In the genomic region with DNA sequence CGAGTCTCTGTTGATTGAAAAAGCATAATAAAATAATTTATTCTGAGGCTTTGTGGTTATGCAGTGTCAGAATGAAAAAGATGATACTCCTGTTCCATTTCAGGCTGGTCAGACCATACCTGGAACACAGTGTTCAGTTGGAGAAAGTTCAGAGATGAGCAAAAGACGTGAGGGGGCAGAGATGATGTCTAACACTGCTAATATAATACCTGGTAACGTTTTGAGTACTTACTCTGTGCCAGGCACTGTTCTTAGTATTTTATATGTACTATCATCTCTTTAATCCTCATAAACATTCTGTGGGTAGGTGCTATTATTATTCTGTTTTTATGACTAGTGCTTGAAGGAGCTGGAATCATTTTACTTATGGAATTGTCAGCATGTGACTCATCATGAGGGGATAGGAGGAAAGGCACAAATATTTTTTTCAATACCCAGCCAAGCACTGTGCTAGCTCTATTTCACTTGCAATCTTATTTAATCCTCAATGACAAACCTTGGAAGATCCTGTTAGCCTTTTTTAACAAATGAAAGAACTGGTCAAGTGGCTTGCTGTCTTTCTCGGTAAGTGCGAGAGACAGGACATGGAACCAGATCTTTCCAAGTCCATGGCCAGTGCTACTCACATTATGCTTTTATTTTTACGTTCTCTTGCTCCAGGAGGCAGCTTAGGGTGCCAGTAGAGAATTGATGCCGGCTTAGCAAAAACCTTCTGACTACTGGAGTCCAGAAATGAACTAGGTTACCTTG, we compare ENCODE assay signal across 8 cellular contexts. TPM values are rescaled to one million over a fixed set of nuclear protein-coding genes. Genes with fewer than 3 reads are reported as not detected.
A peak's percentile ranks its signal among the peaks of the same experiment; 100 is the strongest.
DNase-seq lines count a peak whose midpoint lies in the region; ATAC-seq and TF ChIP-seq lines count a peak whose summit lies in the region.

No MANE protein-coding gene starts in this region.

- no peak overlapping the region for H3K14ac ChIP-seq in trophoblast cell (ENCODE audit: low read length)

- H2AFZ ChIP-seq in ACC112 (ENCODE audit: low read length, unreplicated experiment) (peak overlapping the region; percentile 32), trophoblast cell (ENCODE audit: insufficient read depth, low read length, poor library complexity) (no peak overlapping the region)

- no peak overlapping the region for H3K18ac ChIP-seq in trophoblast cell (ENCODE audit: low read length)

- H4K91ac ChIP-seq in trophoblast cell (ENCODE audit: low read depth, low read length): no peak overlapping the region

- H3K27me3 ChIP-seq in ACC112 (ENCODE audit: insufficient read depth, low read length) (no peaks in the 10 kb centered on the region), RWPE2 (ENCODE audit: insufficient read depth, poor library complexity, severe bottlenecking) (no peaks in the 10 kb centered on the region), trophoblast cell (ENCODE audit: insufficient read depth, low read length) (no peaks in the 10 kb centered on the region), H7 (ENCODE audit: control insufficient read depth, insufficient read depth, low read length) (no peaks in the 10 kb centered on the region)

- ATAC-seq in GM21423 (IDR thresholded peaks at IDR 0.05; ENCODE audit: unreplicated experiment) (peak; percentile 56), RWPE2 (ENCODE audit: low read depth) (peak; percentile 90)

- peaks cover 4% of the 10 kb centered on the region for H3K79me1 ChIP-seq in trophoblast cell (ENCODE audit: low read length)

- no peak overlapping the region for H4K8ac ChIP-seq in trophoblast cell (ENCODE audit: low read depth, low read length)

- H2BK120ac ChIP-seq in trophoblast cell (ENCODE audit: insufficient read depth, low read length, poor library complexity): no peak overlapping the region

- H3K27ac ChIP-seq in ACC112 (ENCODE audit: low read depth, low read length) (peak overlapping the region; percentile 90), RWPE2 (ENCODE audit: poor library complexity, severe bottlenecking) (peak overlapping the region; percentile 94), trophoblast cell (ENCODE audit: low read depth, low read length) (peak overlapping the region; percentile 2)

- H3K4me3 ChIP-seq in ACC112 (ENCODE audit: low read depth, low read length) (peak overlapping the region; percentile 60), RWPE2 (ENCODE audit: severe bottlenecking) (no peak overlapping the region), trophoblast cell (ENCODE audit: low read depth, low read length) (no peak overlapping the region), H7 (ENCODE audit: insufficient read depth, low read depth, low read length) (no peak overlapping the region)

- H3K23ac ChIP-seq in trophoblast cell (ENCODE audit: low read length): no peak overlapping the region

- H4K12ac ChIP-seq in trophoblast cell (ENCODE audit: low read depth, low read length): no peak overlapping the region

- peak overlapping the region; percentile 71 for H3K4ac ChIP-seq in trophoblast cell (ENCODE audit: low read depth, low read length)

- no CpG with 5 or more reads among the region's 7 CpGs for WGBS in trophoblast cell (ENCODE audit: extremely low coverage, insufficient coverage, insufficient read length)

- H2BK12ac ChIP-seq in trophoblast cell (ENCODE audit: low read length): no peak overlapping the region

- no peak overlapping the region for H3K4me2 ChIP-seq in trophoblast cell (ENCODE audit: low read length)

- no peak overlapping the region for H2AK5ac ChIP-seq in trophoblast cell (ENCODE audit: low read length)

- no peak overlapping the region for H2BK5ac ChIP-seq in trophoblast cell (ENCODE audit: low read depth, low read length, poor library complexity)

- H3K79me2 ChIP-seq in ACC112 (ENCODE audit: control insufficient read depth, insufficient read depth, low read length, unreplicated experiment) (peaks cover 88% of the 10 kb centered on the region), trophoblast cell (ENCODE audit: control insufficient read depth, insufficient read depth, low read length, poor library complexity) (peaks cover 25% of the 10 kb centered on the region)

- no peak overlapping the region for H3K9ac ChIP-seq in trophoblast cell (ENCODE audit: low read length)

- no peaks in the 10 kb centered on the region for H3K36me3 ChIP-seq in ACC112 (ENCODE audit: insufficient read depth, low read length)
- H3K36me3 ChIP-seq in RWPE2 (ENCODE audit: low read depth): peaks cover 5% of the 10 kb centered on the region
- no peaks in the 10 kb centered on the region for H3K36me3 ChIP-seq in trophoblast cell (ENCODE audit: control insufficient read depth in 1 of 2, insufficient read depth in 2 of 2, low read length in 2 of 2)
- H3K36me3 ChIP-seq in H7 (replicated peaks; ENCODE audit: control insufficient read depth, insufficient read depth, low read length): no peaks in the 10 kb centered on the region

- no peak for TF ChIP-seq CTCF in RWPE2 (IDR thresholded peaks at IDR 0.05; ENCODE audit: poor library complexity, severe bottlenecking)

- no peaks in the 10 kb centered on the region for H3K9me3 ChIP-seq in RWPE2 (ENCODE audit: severe bottlenecking)
- H3K9me3 ChIP-seq in trophoblast cell (ENCODE audit: insufficient read depth, low read depth, low read length): no peaks in the 10 kb centered on the region

- peaks cover 50% of the 10 kb centered on the region for H3K4me1 ChIP-seq in ACC112 (ENCODE audit: control insufficient read depth, insufficient read depth, low read length, unreplicated experiment)
- peaks cover 57% of the 10 kb centered on the region for H3K4me1 ChIP-seq in RWPE2 (ENCODE audit: insufficient read depth, poor library complexity, severe bottlenecking)
- H3K4me1 ChIP-seq in trophoblast cell (ENCODE audit: control insufficient read depth in 1 of 2, insufficient read depth in 2 of 2, low read length in 2 of 2): peaks cover 3 to 11% of the 10 kb centered on the region in 2 experiments

- DNase-seq in RWPE2 (ENCODE audit: low spot score) (no peak), epidermal melanocyte (ENCODE audit: insufficient read length, low spot score) (peak; percentile 23), trophoblast cell (peak in 1 of 2 donors; percentile 60), iPS-NIHi7 (ENCODE audit: extremely low spot score) (no peak), H7 (no peak), SHP77 treated with DMSO at 0.1 percent for 48 hours (lab: John Stamatoyannopoulos, UW) (no peak)

RNA-seq across cellular contexts. Expression of a gene that starts 31.9 kb away (rescaled TPM):
- polyA plus RNA-seq in trophoblast cell (2013): 301 and 302 TPM in 2 replicates
- total RNA-seq in H7 (2014; rRNA removed; shearing (Covaris generic)): 74.7 and 87.6 TPM in 2 replicates

Comparison
In these comparisons a context has a peak if more than half of its experiments do, and no peak if none do; other contexts are left out.
1. H3K27ac ChIP-seq: peak in every context shown above with its lines; median percentile 94 in RWPE2; 90 in ACC112; 2 in trophoblast cell.